In the genomic region with DNA sequence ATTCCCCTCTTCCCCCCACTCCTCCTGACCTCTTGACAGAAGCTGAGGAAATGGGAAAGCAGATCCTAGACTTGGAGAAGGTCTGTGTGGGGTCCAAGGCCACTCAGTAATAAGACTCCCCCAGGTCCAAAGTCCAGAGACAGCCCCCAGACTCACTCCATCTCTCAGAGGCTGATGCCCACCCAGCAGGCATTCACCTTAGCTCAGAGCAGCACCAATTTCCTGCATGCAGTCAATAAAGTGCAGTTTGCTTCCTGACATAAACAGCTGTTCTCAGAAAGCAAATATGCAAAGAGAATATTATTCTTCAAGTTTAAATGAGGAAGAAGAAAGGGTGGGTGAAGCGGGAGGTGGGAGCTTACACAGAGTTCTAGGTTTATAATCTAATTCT, we compare ENCODE assay signal across 7 cellular contexts.
DNase-seq lines count a peak whose midpoint lies in the region; ATAC-seq and TF ChIP-seq lines count a peak whose summit lies in the region.

No MANE protein-coding gene starts in this region.

- intact Hi-C loops in stomach (cut with DNase I; ENCODE audit: low total_unique reads) (no loop called here), Caco-2 (cut with micrococcal nuclease; ENCODE audit: unreplicated experiment) (no loop called here)

- peak; percentile 3 for ATAC-seq in GM21619 (IDR thresholded peaks at IDR 0.05; ENCODE audit: unreplicated experiment)

- no peaks in the 10 kb centered on the region for H4K20me1 ChIP-seq in hepatocyte (ENCODE audit: insufficient read depth, poor library complexity, severe bottlenecking)

- TF ChIP-seq CTCF in hepatocyte (IDR thresholded peaks at IDR 0.05; ENCODE audit: poor library complexity) (no peak), stomach (IDR thresholded peaks at IDR 0.05) (no peak), Caco-2 (IDR thresholded peaks at IDR 0.05; ENCODE audit: insufficient read depth in 1 of 2, low read depth in 1 of 2, low read length in 1 of 2, severe bottlenecking in 1 of 2, unreplicated experiment in 1 of 2) (no peak)

- H3K4me3 Mint-ChIP-seq in Caco-2 (ENCODE audit: unreplicated experiment): no peak overlapping the region

- H3K4me1 ChIP-seq in hepatocyte (ENCODE audit: insufficient read depth): peaks cover 26% of the 10 kb centered on the region
- H3K4me1 ChIP-seq in stomach: peaks cover 33 to 62% (median 53%) of the 10 kb centered on the region in 4 donors
- H3K4me1 ChIP-seq in Caco-2: peaks cover 37% of the 10 kb centered on the region

- DNase-seq in SK-N-MC (ENCODE audit: low read depth, low spot score) (no peak), hepatocyte (ENCODE audit: low spot score) (no peak), stomach (no peak), Caco-2 (no peak), cerebellar cortex (ENCODE audit: low spot score) (no peak), NCI-H748 (lab: John Stamatoyannopoulos, UW; ENCODE audit: unreplicated experiment) (no peak)

- H3K9me3 ChIP-seq in SK-N-MC (ENCODE audit: low read depth, low read length) (no peaks in the 10 kb centered on the region), hepatocyte (ENCODE audit: low read depth) (no peaks in the 10 kb centered on the region), stomach (no peaks in the 10 kb centered on the region), Caco-2 (no peaks in the 10 kb centered on the region)

- no peaks in the 10 kb centered on the region for H3K36me3 Mint-ChIP-seq in Caco-2 (ENCODE audit: insufficient read depth, unreplicated experiment)

- 77% methylated on average over 1 of the region's 1 CpG for WGBS in hepatocyte (ENCODE audit: low lambda C conversion rate, missing lambda C conversion rate)
- WGBS in stomach, 5 donors: 41 to 74% (median 56%) methylated on average over 1 of the region's 1 CpG

- BruUV-seq in Caco-2 (replicated peaks; lab: Mats Ljungman, UMichigan): no TSS peak

- no peaks in the 10 kb centered on the region for H3K9me2 ChIP-seq in hepatocyte (replicated peaks; ENCODE audit: insufficient read depth)

- H3K4me1 Mint-ChIP-seq in Caco-2 (ENCODE audit: low read depth, unreplicated experiment): peaks cover 43% of the 10 kb centered on the region

- no peaks in the 10 kb centered on the region for H3K27me3 Mint-ChIP-seq in Caco-2 (ENCODE audit: insufficient read depth, unreplicated experiment)

- no peak overlapping the region for H2AFZ ChIP-seq in hepatocyte

- POLR2A ChIA-PET in Caco-2 (lab: Charles Lee): no interaction called here

- H3K27ac Mint-ChIP-seq in Caco-2 (ENCODE audit: unreplicated experiment): no peak overlapping the region

- peak overlapping the region; percentile 58 for H3K9ac ChIP-seq in SK-N-MC (ENCODE audit: insufficient read length)

- TF ChIP-seq EP300 in stomach (IDR thresholded peaks at IDR 0.05): no peak

- H3K36me3 ChIP-seq in SK-N-MC (ENCODE audit: insufficient read depth, low read length): no peaks in the 10 kb centered on the region
- no peaks in the 10 kb centered on the region for H3K36me3 ChIP-seq in hepatocyte (replicated peaks; ENCODE audit: insufficient read depth, low read depth)
- no peaks in the 10 kb centered on the region for H3K36me3 ChIP-seq in stomach
- H3K36me3 ChIP-seq in Caco-2 (ENCODE audit: control insufficient read depth, insufficient read depth, low read length): no peaks in the 10 kb centered on the region

- H3K27ac ChIP-seq in SK-N-MC (peak overlapping the region; percentile 91), hepatocyte (peak overlapping the region; percentile 47), stomach (peak overlapping the region in 4 of 5 donors; percentile 75 to 89 (median 82))

- TF ChIP-seq POLR2A in stomach (IDR thresholded peaks at IDR 0.05): no peak

- H3K9me3 Mint-ChIP-seq in Caco-2 (ENCODE audit: unreplicated experiment): no peaks in the 10 kb centered on the region

- H3K79me2 ChIP-seq in hepatocyte: no peaks in the 10 kb centered on the region

- peak overlapping the region; percentile 17 for H3K4me2 ChIP-seq in hepatocyte

- H3K4me3 ChIP-seq in SK-N-MC: peak overlapping the region; percentile 57
- H3K4me3 ChIP-seq in hepatocyte: no peak overlapping the region
- H3K4me3 ChIP-seq in stomach: peak overlapping the region; percentile 31 to 42 (median 38)
- no peak overlapping the region for H3K4me3 ChIP-seq in Caco-2 (ENCODE audit: low read depth, low read length)

- H3K27me3 ChIP-seq in hepatocyte (no peaks in the 10 kb centered on the region), stomach (no peaks in the 10 kb centered on the region), Caco-2 (replicated peaks; ENCODE audit: control insufficient read depth, insufficient read depth, low read length) (no peaks in the 10 kb centered on the region)

- CTCF ChIA-PET in Caco-2 (lab: Charles Lee): no interaction called here

Comparison
In these comparisons a context has a peak if more than half of its experiments do, and no peak if none do; other contexts are left out.
1. H3K4me3 ChIP-seq: peak in SK-N-MC (single experiment) and stomach (4 of 4); none in hepatocyte (single experiment) and Caco-2 (single experiment).
2. Peak in every context shown above with its lines, with median percentiles within 50 percentile points of each other: H3K27ac ChIP-seq.